8 cellular contexts compared by ENCODE assay signal in genomic region chr15:77418341-77419049, GRCh38. TPM values are rescaled to one million over a fixed set of nuclear protein-coding genes. Genes with fewer than 3 reads are reported as not detected.
DNase-seq lines count a peak whose midpoint lies in the region; ATAC-seq, FAIRE-seq and TF ChIP-seq lines count a peak whose summit lies in the region.

No MANE protein-coding gene starts in this region.

- no peak overlapping the region for H3K27ac ChIP-seq in GM12878 (ENCODE audit: control insufficient read depth, insufficient read depth)
- H3K27ac ChIP-seq in urinary bladder (ENCODE audit: low read depth), result peak overlapping the region; percentile 59

- no peak for TF ChIP-seq RAD21 in GM12878 (IDR thresholded peaks at IDR 0.05; ENCODE audit: insufficient read depth, low read depth, low read length)

- H3K27me3 ChIP-seq in GM12878 (replicated peaks in 1 of 2; ENCODE audit: control insufficient read depth in 2 of 2, insufficient read depth in 2 of 2, low read length in 1 of 2), result no peaks in the 10 kb centered on the region

- in situ Hi-C loops in GM12878 (cut with MboI), result no loop called here

- H2AFZ ChIP-seq in GM12878 (ENCODE audit: control insufficient read depth, low read depth, low read length), result peak overlapping the region; percentile 86

- H3K4me1 ChIP-seq in GM12878 (ENCODE audit: control insufficient read depth, insufficient read depth, low read length), result no peaks in the 10 kb centered on the region; the same call in 1 of the 2 replicates
- H3K4me1 ChIP-seq in urinary bladder (ENCODE audit: insufficient read depth), result no peaks in the 10 kb centered on the region

- no peak for TF ChIP-seq CTCF in GM12878 (IDR thresholded peaks at IDR 0.05 in 2 of 3, conservative IDR thresholded peaks at IDR 0.05 in 1 of 3; ENCODE audit: control insufficient read depth in 2 of 3, extremely low read depth in 1 of 3, insufficient read depth in 1 of 3, low read depth in 3 of 3, low read length in 3 of 3)

- no peaks in the 10 kb centered on the region for H3K9me3 Mint-ChIP-seq in activated naive CD4-positive, alpha-beta T cell treated with anti-CD3 and anti-CD28 coated beads, Interleukin-2, amount 50 U/mL, for 24 hours

- H3K4me3 ChIP-seq in GM12878 (peak overlapping the region; percentile 84), urinary bladder (ENCODE audit: low read depth, low read length) (peak overlapping the region; percentile 96)

- BruUV-seq in GM12878 (replicated peaks; lab: Mats Ljungman, UMichigan), result TSS peak; percentile 66

- peaks cover 44% of the 10 kb centered on the region for H3K79me2 ChIP-seq in GM12878 (ENCODE audit: control insufficient read depth, insufficient read depth, low read length)

- peak overlapping the region; percentile 87 for H3K27ac Mint-ChIP-seq in activated naive CD4-positive, alpha-beta T cell treated with anti-CD3 and anti-CD28 coated beads, Interleukin-2, amount 50 U/mL, for 24 hours

- peak overlapping the region; percentile 82 for H3K9ac ChIP-seq in GM12878 (ENCODE audit: control insufficient read depth, insufficient read depth, low read length)

- H3K4me1 Mint-ChIP-seq in activated naive CD4-positive, alpha-beta T cell treated with anti-CD3 and anti-CD28 coated beads, Interleukin-2, amount 50 U/mL, for 24 hours, result peaks cover 46% of the 10 kb centered on the region

- no peak for TF ChIP-seq EP300 in GM12878 (IDR thresholded peaks at IDR 0.05; ENCODE audit: borderline replicate concordance in 1 of 2, control insufficient read depth in 1 of 2, low read depth in 2 of 2, low read length in 2 of 2)

- H3K4me2 ChIP-seq in GM12878 (ENCODE audit: control insufficient read depth, insufficient read depth), result peak overlapping the region; percentile 89

- H4K20me1 ChIP-seq in GM12878 (ENCODE audit: control insufficient read depth, insufficient read depth), result no peaks in the 10 kb centered on the region

- DNase-seq in activated naive CD4-positive, alpha-beta T cell treated with anti-CD3 and anti-CD28 coated beads, Interleukin-2, amount 50 U/mL, for 16 hours, result no peak
- DNase-seq in GM12878 (ENCODE audit: low read depth, low spot score) (no peak), lung microvascular endothelial cell (ENCODE audit: low read depth in 2 of 2) (peak; percentile 46 to 49), putamen (ENCODE audit: low spot score) (no peak), NCI-H1436 (lab: John Stamatoyannopoulos, UW) (no peak)

- ATAC-seq in GM12878 (no peak), HG02973 (IDR thresholded peaks at IDR 0.05; ENCODE audit: unreplicated experiment) (no peak)

- peak overlapping the region; percentile 96 for H3K4me3 Mint-ChIP-seq in activated naive CD4-positive, alpha-beta T cell treated with anti-CD3 and anti-CD28 coated beads, Interleukin-2, amount 50 U/mL, for 24 hours

- RAD21 ChIA-PET in GM12878 (lab: Charles Lee; ENCODE audit: unreplicated experiment), result interaction anchor here (0.7 to 4.2 kb wide), 5 partner anchors 9 to 239 kb away, joined by 4 to 49 read pairs (median 6); no protein-coding TSS in a partner anchor

- FAIRE-seq in GM12878 (lab: Jason Lieb, UNC), result no peak

- no peaks in the 10 kb centered on the region for H3K27me3 Mint-ChIP-seq in activated naive CD4-positive, alpha-beta T cell treated with anti-CD3 and anti-CD28 coated beads, Interleukin-2, amount 50 U/mL, for 24 hours

- SMC1A ChIA-PET in GM12878 (lab: Charles Lee; ENCODE audit: uncharacterized antibody, unreplicated experiment), result interaction anchor here (0.7 to 7.6 kb wide), 14 partner anchors 9 to 306 kb away, joined by 3 to 107 read pairs (median 4); no protein-coding TSS in a partner anchor

- 76% methylated on average over 9 of the region's 9 CpGs for WGBS in GM12878 (ENCODE audit: insufficient coverage, insufficient replicate concordance, low lambda C conversion rate, missing lambda C conversion rate)
- 15% methylated on average over 9 of the region's 9 CpGs for WGBS in urinary bladder

- CTCF ChIA-PET in GM12878 (lab: Yijun Ruan, JAX), result interaction anchor here (0.8 to 4.2 kb wide), 14 partner anchors 9 to 445 kb away, joined by 3 to 33 read pairs (median 4); no protein-coding TSS in a partner anchor

- no peaks in the 10 kb centered on the region for H3K9me3 ChIP-seq in GM12878 (replicated peaks; ENCODE audit: control insufficient read depth, insufficient read depth, low read length)

- TF ChIP-seq POLR2A in GM12878 (IDR thresholded peaks at IDR 0.05; ENCODE audit: low read depth, low read length), result no peak

- intact Hi-C loops in GM12878 (cut with micrococcal nuclease; ENCODE audit: unreplicated experiment), result no loop called here

- no peaks in the 10 kb centered on the region for H3K36me3 ChIP-seq in GM12878 (ENCODE audit: control insufficient read depth in 2 of 2, insufficient read depth in 2 of 2, low read length in 1 of 2)
- H3K36me3 ChIP-seq in urinary bladder (ENCODE audit: insufficient read depth), result no peaks in the 10 kb centered on the region

- peaks cover 4% of the 10 kb centered on the region for H3K36me3 Mint-ChIP-seq in activated naive CD4-positive, alpha-beta T cell treated with anti-CD3 and anti-CD28 coated beads, Interleukin-2, amount 50 U/mL, for 24 hours

- POLR2A ChIA-PET in GM12878 (lab: Charles Lee), result interaction anchor here (0.7 to 2.1 kb wide), 6 partner anchors 9 to 294 kb away, joined by 3 to 20 read pairs (median 3); no protein-coding TSS in a partner anchor

TF ChIP-seq in GM12878, 131 proteins besides CTCF, POLR2A, EP300 and RAD21:
- TF ChIP-seq TCF12 (IDR thresholded peaks at IDR 0.05; ENCODE audit: low read depth, low read length) (no peak), MLLT1 (IDR thresholded peaks at IDR 0.05) (peak; percentile 85), HCFC1 (IDR thresholded peaks at IDR 0.05; ENCODE audit: low read length) (no peak)

RNA-seq across cellular contexts. Expression of gene PEAK1, which starts 1.4 kb away (rescaled TPM):
- total RNA-seq in GM12878 (2013; cell fraction: nucleolus; rRNA removed), result 139 and 140 TPM in 2 replicates
- total RNA-seq in GM12878 (2014; rRNA removed), result 13.6 TPM in 2 replicates
- total RNA-seq in GM12878 (2014; rRNA removed; fragmentation: Illumina TruSeq; extraction: Trizol), result 15.7 and 17.3 TPM in 2 replicates
- 23.1 and 24.2 TPM in 2 replicates for total RNA-seq in GM12878 (2021)
- 4.0 TPM for polyA plus RNA-seq in GM12878 (2011; ENCODE audit: low read depth)
- 18.0 and 18.1 TPM in 2 replicates for polyA plus RNA-seq in GM12878 (2011; rRNA removed)
- polyA plus RNA-seq in GM12878 (2011; cell fraction: cytosol; rRNA removed), result 12.7 and 15.1 TPM in 2 replicates
- 24.4 and 24.7 TPM in 2 replicates for polyA plus RNA-seq in GM12878 (2011; cell fraction: nucleus; rRNA removed)
- polyA plus RNA-seq in GM12878 (2012), result 5.5 and 5.9 TPM in 2 replicates
- polyA plus RNA-seq in GM12878 (2014; fragmentation: Illumina TruSeq; extraction: Trizol), result 15.0 and 15.1 TPM in 2 replicates
- polyA plus RNA-seq in GM12878 (2014; fragmentation: Nextera tagmentation; extraction: Ambion mirVana), result 1 to 10 TPM in 1 of 2 experiments, under 1 TPM in 1; 0.62 to 1.1 TPM
- polyA plus RNA-seq in GM12878 (2014; rRNA removed), result 8.8 and 11.9 TPM in 2 replicates
- polyA plus RNA-seq in GM12878 (2016; fragmentation: Nextera tagmentation; extraction: Ambion mirVana), result 1 to 10 TPM; 3.2 to 3.9 TPM
- polyA minus RNA-seq in GM12878 (2011; rRNA and poly(A)+ RNA removed), result 41.3 and 42.9 TPM in 2 replicates
- 16.3 and 20.1 TPM in 2 replicates for polyA minus RNA-seq in GM12878 (2011; cell fraction: cytosol; rRNA and poly(A)+ RNA removed)
- 25.4 and 47.7 TPM in 2 replicates for polyA minus RNA-seq in GM12878 (2011; cell fraction: nucleus; rRNA and poly(A)+ RNA removed)
- 61.9 and 71.8 TPM in 2 replicates for total RNA-seq in lung microvascular endothelial cell
- total RNA-seq in urinary bladder, result 146 TPM
- polyA plus RNA-seq in urinary bladder, result 15.7 TPM

RNA-seq across cellular contexts. Expression of gene HMG20A, which starts 2.2 kb away (rescaled TPM):
- 124 and 130 TPM in 2 replicates for total RNA-seq in GM12878 (2013; cell fraction: nucleolus; rRNA removed)
- total RNA-seq in GM12878 (2014; rRNA removed), result 34.8 and 41.7 TPM in 2 replicates
- total RNA-seq in GM12878 (2014; rRNA removed; fragmentation: Illumina TruSeq; extraction: Trizol), result 48.1 and 48.8 TPM in 2 replicates
- total RNA-seq in GM12878 (2021), result 51.9 and 54.7 TPM in 2 replicates
- polyA plus RNA-seq in GM12878 (2011; ENCODE audit: low read depth), result 22.3 TPM
- 98.7 and 132 TPM in 2 replicates for polyA plus RNA-seq in GM12878 (2011; rRNA removed)
- polyA plus RNA-seq in GM12878 (2011; cell fraction: cytosol; rRNA removed), result 62.2 and 66.8 TPM in 2 replicates
- 62.9 and 65.7 TPM in 2 replicates for polyA plus RNA-seq in GM12878 (2011; cell fraction: nucleus; rRNA removed)
- 26.8 and 38.3 TPM in 2 replicates for polyA plus RNA-seq in GM12878 (2012)
- 75.4 and 84.3 TPM in 2 replicates for polyA plus RNA-seq in GM12878 (2014; fragmentation: Illumina TruSeq; extraction: Trizol)
- polyA plus RNA-seq in GM12878 (2014; fragmentation: Nextera tagmentation; extraction: Ambion mirVana), result 10 to 100 TPM; 30.0 to 30.7 TPM
- 50.0 and 50.5 TPM in 2 replicates for polyA plus RNA-seq in GM12878 (2014; rRNA removed)
- polyA plus RNA-seq in GM12878 (2016; fragmentation: Nextera tagmentation; extraction: Ambion mirVana), result 10 to 100 TPM; 38.4 to 44.7 TPM
- polyA minus RNA-seq in GM12878 (2011; rRNA and poly(A)+ RNA removed), result 85.3 and 107 TPM in 2 replicates
- 31.0 and 33.1 TPM in 2 replicates for polyA minus RNA-seq in GM12878 (2011; cell fraction: cytosol; rRNA and poly(A)+ RNA removed)
- 44.4 and 67.5 TPM in 2 replicates for polyA minus RNA-seq in GM12878 (2011; cell fraction: nucleus; rRNA and poly(A)+ RNA removed)
- 27.0 and 27.5 TPM in 2 replicates for total RNA-seq in lung microvascular endothelial cell
- 52.1 TPM for total RNA-seq in urinary bladder
- 17.8 TPM for polyA plus RNA-seq in urinary bladder

Comparison
In these comparisons a context has a peak if more than half of its experiments do, and no peak if none do; other contexts are left out.
1. DNase-seq: peak in lung microvascular endothelial cell (2 of 2); none in activated naive CD4-positive, alpha-beta T cell treated with anti-CD3 and anti-CD28 coated beads, Interleukin-2, amount 50 U/mL, for 16 hours (single experiment), GM12878 (single experiment), putamen (single experiment) and NCI-H1436 (single experiment).